Comparison of ENCODE assay signal across 8 cellular contexts in the genomic region with DNA sequence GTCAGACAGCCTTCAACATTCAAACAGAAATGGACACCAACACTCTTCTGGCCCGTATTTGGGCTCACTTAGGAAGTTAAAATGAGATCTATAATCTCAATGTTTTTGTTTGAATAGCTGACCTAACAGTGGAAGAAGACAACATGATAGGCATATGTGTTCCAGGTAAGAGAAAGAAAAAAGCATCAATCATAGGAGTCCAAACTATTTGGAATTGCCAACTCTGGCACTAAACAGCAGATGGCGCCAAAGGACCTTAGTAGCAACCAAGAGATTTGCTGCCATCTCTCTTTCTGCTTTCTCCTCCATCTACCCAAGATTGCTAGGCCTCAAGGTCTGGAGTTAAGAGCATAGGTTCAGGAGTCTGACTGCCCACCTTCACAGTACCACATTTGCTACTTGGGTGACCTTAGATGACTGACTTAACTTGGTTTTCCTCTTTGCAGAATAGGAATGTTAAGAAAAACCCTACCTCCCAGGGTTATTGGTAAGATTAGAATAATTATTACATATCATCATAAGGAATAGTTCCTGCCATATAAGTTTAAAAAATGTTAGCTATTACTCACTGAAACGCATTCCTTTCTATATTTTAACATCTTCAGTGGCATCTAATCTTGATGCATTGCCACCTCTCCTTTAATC. TPM values are rescaled to one million over a fixed set of nuclear protein-coding genes. Genes with fewer than 3 reads are reported as not detected.
DNase-seq lines count a peak whose midpoint lies in the region; TF ChIP-seq lines count a peak whose summit lies in the region.

No MANE protein-coding gene starts in this region.

- H2BK120ac ChIP-seq in trophoblast cell (ENCODE audit: insufficient read depth, low read length, poor library complexity), result no peak overlapping the region

- no peaks in the 10 kb centered on the region for H3K9me3 ChIP-seq in MG63
- no peaks in the 10 kb centered on the region for H3K9me3 ChIP-seq in SJSA1 (replicated peaks)
- peaks cover 2% of the 10 kb centered on the region for H3K9me3 ChIP-seq in trophoblast cell (ENCODE audit: insufficient read depth, low read depth, low read length)

- TF ChIP-seq CTCF in type B pancreatic cell (conservative IDR thresholded peaks at IDR 0.05), result peak; percentile 96

- H4K91ac ChIP-seq in trophoblast cell (ENCODE audit: low read depth, low read length), result no peak overlapping the region

- no peak overlapping the region for H3K14ac ChIP-seq in trophoblast cell (ENCODE audit: low read length)

- no peak overlapping the region for H3K23ac ChIP-seq in trophoblast cell (ENCODE audit: low read length)

- H3K4me1 Mint-ChIP-seq in type B pancreatic cell (ENCODE audit: unreplicated experiment), result no peaks in the 10 kb centered on the region

- WGBS in trophoblast cell (ENCODE audit: extremely low coverage, insufficient coverage, insufficient read length), result no CpG with 5 or more reads among the region's 3 CpGs

- H3K9ac ChIP-seq in trophoblast cell (ENCODE audit: low read length), result no peak overlapping the region

- H3K18ac ChIP-seq in trophoblast cell (ENCODE audit: low read length), result no peak overlapping the region

- H4K8ac ChIP-seq in trophoblast cell (ENCODE audit: low read depth, low read length), result no peak overlapping the region

- H3K79me1 ChIP-seq in trophoblast cell (ENCODE audit: low read length), result no peaks in the 10 kb centered on the region

- H3K4me1 ChIP-seq in SJSA1 (replicated peaks) (no peaks in the 10 kb centered on the region), trophoblast cell (ENCODE audit: control insufficient read depth in 1 of 2, insufficient read depth in 2 of 2, low read length in 2 of 2) (no peaks in the 10 kb centered on the region)

- H3K27ac ChIP-seq in SJSA1, result no peak overlapping the region
- no peak overlapping the region for H3K27ac ChIP-seq in trophoblast cell (ENCODE audit: low read depth, low read length)

- H3K27me3 Mint-ChIP-seq in type B pancreatic cell, result peaks cover 5% of the 10 kb centered on the region

- no peak overlapping the region for H2BK5ac ChIP-seq in trophoblast cell (ENCODE audit: low read depth, low read length, poor library complexity)

- no peaks in the 10 kb centered on the region for H3K36me3 Mint-ChIP-seq in type B pancreatic cell

- H3K4me3 Mint-ChIP-seq in type B pancreatic cell, result no peak overlapping the region

- DNase-seq in G401 (ENCODE audit: low spot score) (peak; percentile 75), MG63 (peak; percentile 35), SJSA1 (ENCODE audit: low read depth in 1 of 2, low spot score in 2 of 2) (peak; percentile 47 to 73), glomerular endothelial cell (ENCODE audit: extremely low read depth, low read depth, low spot score) (peak; percentile 58), trophoblast cell (peak; percentile 67 to 91), type B pancreatic cell (ENCODE audit: extremely low spot score, unreplicated experiment) (no peak), cortex of kidney (lab: John Stamatoyannopoulos, UW) (no peak)
- DNase-seq in activated naive CD4-positive, alpha-beta T cell (lab: John Stamatoyannopoulos, UW), result peak in 3 of 4 experiments; percentile 32 to 52 (median 49)

- H3K27ac Mint-ChIP-seq in type B pancreatic cell, result no peak overlapping the region

- no peaks in the 10 kb centered on the region for H3K36me3 ChIP-seq in MG63
- H3K36me3 ChIP-seq in SJSA1, result no peaks in the 10 kb centered on the region
- no peaks in the 10 kb centered on the region for H3K36me3 ChIP-seq in trophoblast cell (ENCODE audit: control insufficient read depth in 1 of 2, insufficient read depth in 2 of 2, low read length in 2 of 2)

- in situ Hi-C loops in G401 (cut with HindIII; ENCODE audit: low sequenced_read_pairs), result no loop called here

- H3K4me3 ChIP-seq in MG63 (no peak overlapping the region), SJSA1 (no peak overlapping the region), trophoblast cell (ENCODE audit: low read depth, low read length) (no peak overlapping the region)

- H3K27me3 ChIP-seq in MG63 (no peaks in the 10 kb centered on the region), SJSA1 (replicated peaks) (no peaks in the 10 kb centered on the region; the same call in 1 of the 2 replicates), trophoblast cell (ENCODE audit: insufficient read depth, low read length) (no peaks in the 10 kb centered on the region)

- H3K4me2 ChIP-seq in trophoblast cell (ENCODE audit: low read length), result no peak overlapping the region

- no peak overlapping the region for H4K12ac ChIP-seq in trophoblast cell (ENCODE audit: low read depth, low read length)

- H3K9me3 Mint-ChIP-seq in type B pancreatic cell, result no peaks in the 10 kb centered on the region

- no peak overlapping the region for H2BK12ac ChIP-seq in trophoblast cell (ENCODE audit: low read length)

- no peak overlapping the region for H2AK5ac ChIP-seq in trophoblast cell (ENCODE audit: low read length)

- H2AFZ ChIP-seq in trophoblast cell (ENCODE audit: insufficient read depth, low read length, poor library complexity), result no peak overlapping the region

- no peaks in the 10 kb centered on the region for H3K79me2 ChIP-seq in trophoblast cell (ENCODE audit: control insufficient read depth, insufficient read depth, low read length, poor library complexity)

- H3K4ac ChIP-seq in trophoblast cell (ENCODE audit: low read depth, low read length), result no peak overlapping the region

RNA-seq across cellular contexts. Expression of gene PEX5, which starts 30.2 kb away (rescaled TPM):
- total RNA-seq in G401 (2014; rRNA removed; shearing (Covaris generic)), result 62.4 and 64.6 TPM in 2 replicates
- 26.8 and 45.6 TPM in 2 replicates for total RNA-seq in MG63 (2014; rRNA removed; shearing (Covaris generic); ENCODE audit: low replicate concordance)
- 18.7 and 24.8 TPM in 2 replicates for total RNA-seq in SJSA1 (2014; rRNA removed; shearing (Covaris generic))
- total RNA-seq in glomerular endothelial cell (27.4 and 27.9 TPM in 2 replicates), type B pancreatic cell (ENCODE audit: low replicate concordance) (50.2 and 71.8 TPM in 2 replicates)
- 7.2 and 7.9 TPM in 2 replicates for polyA plus RNA-seq in trophoblast cell (2013)

Comparison
In these comparisons a context has a peak if more than half of its experiments do, and no peak if none do; other contexts are left out.
1. DNase-seq: peak in G401 (single experiment), MG63 (single experiment), SJSA1 (2 of 2), activated naive CD4-positive, alpha-beta T cell (3 of 4), glomerular endothelial cell (single experiment) and trophoblast cell (2 of 2); none in type B pancreatic cell (single experiment) and cortex of kidney (single experiment).